Comparison of ENCODE assay signal across 7 cellular contexts in the genomic region with DNA sequence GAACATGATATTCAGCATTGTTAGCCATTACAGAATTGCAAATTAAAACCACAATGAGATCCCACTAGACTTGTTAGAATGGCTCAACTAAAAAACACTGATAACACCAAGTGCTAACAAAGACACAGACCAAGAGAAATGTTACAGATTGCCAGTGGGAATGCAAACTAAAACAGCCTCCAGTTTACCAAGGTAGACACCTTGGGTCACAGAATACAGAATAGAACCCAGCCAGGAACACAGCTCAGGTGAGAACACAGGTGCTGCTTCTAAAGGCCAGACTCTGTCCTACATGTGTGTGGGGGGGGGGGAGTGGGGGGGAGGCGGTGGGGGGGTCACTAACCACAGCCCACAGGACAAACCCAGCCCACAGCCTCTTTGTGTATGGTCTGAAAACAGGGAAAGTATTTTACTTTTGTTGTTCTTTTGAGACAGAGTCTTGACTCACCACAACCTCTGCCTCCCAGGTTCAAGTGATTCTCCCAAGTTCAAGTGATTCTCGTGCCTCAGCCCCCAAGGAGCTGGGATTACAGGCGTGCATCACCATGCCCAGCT. TPM values are rescaled to one million over a fixed set of nuclear protein-coding genes. Genes with fewer than 3 reads are reported as not detected.
DNase-seq lines count a peak whose midpoint lies in the region; FAIRE-seq and TF ChIP-seq lines count a peak whose summit lies in the region.
"Not testable (repeated sequence)": the region's sequence is repeated elsewhere in the genome, so short reads cannot be mapped to it uniquely, and the experiment has no call there.

No MANE protein-coding gene starts in this region.

- H3K4me2 ChIP-seq in H9 (ENCODE audit: insufficient read depth, insufficient read length, low read length); astrocyte (ENCODE audit: low read length); parathyroid adenoma (ENCODE audit: low read length): not testable (repeated sequence)

- not testable (repeated sequence) for H3K27me3 ChIP-seq in H9 (ENCODE audit: insufficient read depth, low read length); astrocyte (ENCODE audit: insufficient read depth, low read length); left ventricle myocardium inferior (ENCODE audit: low read depth); parathyroid adenoma (ENCODE audit: control insufficient read depth, insufficient read depth, low read length)

- H4K91ac ChIP-seq in H9 (ENCODE audit: insufficient read length, low read depth, low read length), result not testable (repeated sequence)

- H3K27me3 Mint-ChIP-seq in H9 (ENCODE audit: low read depth); astrocyte (ENCODE audit: low read depth, unreplicated experiment); mesothelial cell of epicardium (ENCODE audit: low read depth): not testable (repeated sequence)

- peaks cover 33 to 45% (median 34%) of the 10 kb centered on the region in 3 experiments for H3K36me3 Mint-ChIP-seq in H9 (ENCODE audit: insufficient read depth in 1 of 3, low read depth in 3 of 3)
- H3K36me3 Mint-ChIP-seq in astrocyte (ENCODE audit: low read depth, unreplicated experiment), result peaks cover 13% of the 10 kb centered on the region
- H3K36me3 Mint-ChIP-seq in mesothelial cell of epicardium, result peaks cover 29% of the 10 kb centered on the region

- not testable (repeated sequence) for H3K27ac ChIP-seq in H9 (ENCODE audit: insufficient read length, low read depth, low read length); astrocyte (ENCODE audit: low read depth, low read length)
- H3K27ac ChIP-seq in left ventricle myocardium inferior (replicated peaks) (peak overlapping the region; percentile 55), parathyroid adenoma (peak overlapping the region; percentile 56)

- not testable (repeated sequence) for H3K23ac ChIP-seq in H9 (ENCODE audit: insufficient read length, low read depth, low read length)

- H2AK5ac ChIP-seq in H9 (ENCODE audit: insufficient read length, low read length), result not testable (repeated sequence)

- H3K36me3 ChIP-seq in astrocyte (ENCODE audit: insufficient read depth, low read length); parathyroid adenoma (ENCODE audit: control insufficient read depth, insufficient read depth, low read length): not testable (repeated sequence)
- peaks cover 28% of the 10 kb centered on the region for H3K36me3 ChIP-seq in left ventricle myocardium inferior

- FAIRE-seq in astrocyte (lab: Jason Lieb, UNC), result not testable (repeated sequence)

- H3K9ac ChIP-seq in H9 (ENCODE audit: extremely low read depth, insufficient read length, low read length); astrocyte (ENCODE audit: low read length); parathyroid adenoma: not testable (repeated sequence)

- H3K18ac ChIP-seq in H9 (ENCODE audit: insufficient read length, low read depth, low read length), result not testable (repeated sequence)

- H3K4me1 ChIP-seq in H9 (ENCODE audit: insufficient read depth, low read length); astrocyte (ENCODE audit: insufficient read depth, low read length); parathyroid adenoma: not testable (repeated sequence)
- peaks cover 11% of the 10 kb centered on the region for H3K4me1 ChIP-seq in left ventricle myocardium inferior

- intact Hi-C loops in left ventricle myocardium inferior (cut with micrococcal nuclease), result not testable (repeated sequence)

- not testable (repeated sequence) for H3K14ac ChIP-seq in H9 (ENCODE audit: insufficient read depth, low read length)

- H2BK5ac ChIP-seq in H9 (ENCODE audit: insufficient read length, low read length), result not testable (repeated sequence)

- H3K4me1 Mint-ChIP-seq in H9 (peaks cover 22 to 23% of the 10 kb centered on the region in 2 experiments), astrocyte (ENCODE audit: low read depth, unreplicated experiment) (peaks cover 14% of the 10 kb centered on the region)
- not testable (repeated sequence) for H3K4me1 Mint-ChIP-seq in mesothelial cell of epicardium

- not testable (repeated sequence) for H2BK20ac ChIP-seq in H9 (ENCODE audit: low read depth, low read length, poor library complexity, severe bottlenecking)

- H3K9me3 ChIP-seq in H9 (ENCODE audit: control insufficient read depth, low read depth, low read length); astrocyte (ENCODE audit: insufficient read depth, low read depth, low read length); left ventricle myocardium inferior (replicated peaks); parathyroid adenoma (ENCODE audit: control insufficient read depth, low read length): not testable (repeated sequence)

- H2AFZ ChIP-seq in H9 (ENCODE audit: low read length); astrocyte (ENCODE audit: low read depth, low read length); parathyroid adenoma: not testable (repeated sequence)

- H3T11ph ChIP-seq in H9 (ENCODE audit: low read length), result not testable (repeated sequence)

- not testable (repeated sequence) for TF ChIP-seq CTCF in H9 (conservative IDR thresholded peaks at IDR 0.05); astrocyte (IDR thresholded peaks at IDR 0.05; ENCODE audit: insufficient read depth, low read depth, low read length); choroid plexus epithelial cell (conservative IDR thresholded peaks at IDR 0.05; ENCODE audit: low read depth, low read length); left ventricle myocardium inferior (IDR thresholded peaks at IDR 0.05; ENCODE audit: borderline replicate concordance); mesothelial cell of epicardium (IDR thresholded peaks at IDR 0.05; ENCODE audit: unreplicated experiment); parathyroid adenoma (IDR thresholded peaks at IDR 0.05)

- not testable (repeated sequence) for H3K56ac ChIP-seq in H9 (ENCODE audit: insufficient read length, low read depth, low read length)

- not testable (repeated sequence) for H2BK120ac ChIP-seq in H9 (ENCODE audit: low read depth, low read length, poor library complexity, severe bottlenecking)

- not testable (repeated sequence) for H3K4ac ChIP-seq in H9 (ENCODE audit: low read depth, low read length)

- H3K23me2 ChIP-seq in H9 (ENCODE audit: insufficient read length, low read depth, low read length, poor library complexity, severe bottlenecking), result not testable (repeated sequence)

- H2BK12ac ChIP-seq in H9 (ENCODE audit: insufficient read length, low read depth, low read length), result not testable (repeated sequence)

- H3K4me3 ChIP-seq in astrocyte (ENCODE audit: insufficient read depth, low read depth, low read length); choroid plexus epithelial cell (ENCODE audit: low read depth, low read length); left ventricle myocardium inferior; parathyroid adenoma (ENCODE audit: low read depth, low read length): not testable (repeated sequence)

- not testable (repeated sequence) for H4K5ac ChIP-seq in H9 (ENCODE audit: insufficient read length, low read depth, low read length)

- DNase-seq in H9; astrocyte (ENCODE audit: low read depth); left ventricle myocardium inferior; mesothelial cell of epicardium (ENCODE audit: low spot score in 2 of 2, unreplicated experiment in 2 of 2): not testable (repeated sequence)
- peak; percentile 69 for DNase-seq in OCI-M1 (lab: John Stamatoyannopoulos, UW)
- DNase-seq in choroid plexus epithelial cell (ENCODE audit: low read depth), result peak; percentile 9

- H2BK15ac ChIP-seq in H9 (ENCODE audit: low read depth, low read length), result not testable (repeated sequence)

- H3K27ac Mint-ChIP-seq in H9, result peak overlapping the region; percentile 78 to 86 (median 85); a peak in 6 of 7 replicates
- H3K27ac Mint-ChIP-seq in astrocyte (ENCODE audit: unreplicated experiment), result peak overlapping the region; percentile 89
- peak overlapping the region; percentile 30 for H3K27ac Mint-ChIP-seq in mesothelial cell of epicardium

- peaks cover 10 to 13% of the 10 kb centered on the region in 2 experiments for H3K9me3 Mint-ChIP-seq in H9
- not testable (repeated sequence) for H3K9me3 Mint-ChIP-seq in astrocyte (ENCODE audit: unreplicated experiment); mesothelial cell of epicardium

- not testable (repeated sequence) for H4K20me1 ChIP-seq in H9 (ENCODE audit: control insufficient read depth, insufficient read depth, insufficient read length); astrocyte (ENCODE audit: insufficient read depth, low read length)

- not testable (repeated sequence) for H3K79me1 ChIP-seq in H9 (ENCODE audit: insufficient read depth, low read depth, low read length, poor library complexity, severe bottlenecking)

- not testable (repeated sequence) for H4K8ac ChIP-seq in H9 (replicated peaks; ENCODE audit: insufficient read length, low read depth, low read length)

- not testable (repeated sequence) for H3K4me3 Mint-ChIP-seq in H9; astrocyte (ENCODE audit: unreplicated experiment); mesothelial cell of epicardium

- H3K79me2 ChIP-seq in H9 (ENCODE audit: insufficient read depth, low read length); astrocyte (ENCODE audit: insufficient read depth, low read length); parathyroid adenoma: not testable (repeated sequence)

- WGBS in H9 (ENCODE audit: extremely low coverage, insufficient read length, low lambda C conversion rate), result no CpG with 5 or more reads among the region's 3 CpGs

RNA-seq across cellular contexts. Expression of gene HERC2, which starts 26.9 kb away (rescaled TPM):
- total RNA-seq in H9 (2021), result 57.9 and 69.2 TPM in 2 replicates
- 61.5 and 63.3 TPM in 2 replicates for total RNA-seq in astrocyte
- 45.8 TPM for total RNA-seq in left ventricle myocardium inferior
- 78.3 to 85.7 TPM (median 84.6 TPM) in 3 replicates for total RNA-seq in mesothelial cell of epicardium

Comparison
In these comparisons a context has a peak if more than half of its experiments do, and no peak if none do; other contexts are left out.
1. H3K27ac Mint-ChIP-seq: peak in every context shown above with its lines; median percentile 89 in astrocyte; 85 in H9; 30 in mesothelial cell of epicardium.